In genomic region chr17:76405967-76406647, GRCh38 we compare ENCODE assay signal across 10 cellular contexts. TPM values are rescaled to one million over a fixed set of nuclear protein-coding genes. Genes with fewer than 3 reads are reported as not detected.
DNase-seq lines count a peak whose midpoint lies in the region; ATAC-seq and TF ChIP-seq lines count a peak whose summit lies in the region.
"Had no signal": no experiment of that assay in that cellular context is flagged by ENCODE, and none has a peak within 500 bp of the region (broad histone marks: within the 10 kb centered on the region; RNA-seq: fewer than 3 reads in every experiment).

No MANE protein-coding gene starts in this region.

- H3K27ac Mint-ChIP-seq in endothelial cell (ENCODE audit: unreplicated experiment) = no peak overlapping the region

- peaks cover 2% of the 10 kb centered on the region for H3K27me3 Mint-ChIP-seq in endothelial cell (ENCODE audit: unreplicated experiment)

- no peak for ATAC-seq in GM18907 (IDR thresholded peaks at IDR 0.05; ENCODE audit: unreplicated experiment)

- TF ChIP-seq POLR2A in stomach (IDR thresholded peaks at IDR 0.05) = no peak

- H3K9me3 Mint-ChIP-seq in endothelial cell (ENCODE audit: unreplicated experiment) = no peaks in the 10 kb centered on the region

- intact Hi-C loops in stomach (cut with DNase I; ENCODE audit: low total_unique reads) = no loop called here

- peaks cover 39% of the 10 kb centered on the region for H3K36me3 Mint-ChIP-seq in endothelial cell (ENCODE audit: low read depth, unreplicated experiment)

- peaks cover 0 to 27% (median 21%) of the 10 kb centered on the region in 4 donors for H3K4me1 ChIP-seq in stomach

- peak overlapping the region; percentile 69 for H3K4me3 Mint-ChIP-seq in endothelial cell (ENCODE audit: unreplicated experiment)

- peaks cover 3% of the 10 kb centered on the region for H3K4me1 Mint-ChIP-seq in endothelial cell (ENCODE audit: unreplicated experiment)

- H3K27ac ChIP-seq in stomach = no peak overlapping the region
- H3K27ac ChIP-seq: 22Rv1 had no signal

- DNase-seq in DMS 273 (lab: John Stamatoyannopoulos, UW; ENCODE audit: unreplicated experiment) (peak; percentile 70), DMS 273 treated with DMSO at 0.1 percent for 48 hours (lab: John Stamatoyannopoulos, UW) (no peak), NCI-H774 (lab: John Stamatoyannopoulos, UW) (peak; percentile 87), endothelial cell (ENCODE audit: low spot score) (no peak), stomach (peak; percentile 49), GM10266 (ENCODE audit: extremely low spot score) (no peak), GM13976 (ENCODE audit: low spot score) (no peak)
- DNase-seq: stimulated activated CD8-positive, alpha-beta memory T cell treated with anti-CD3 and anti-CD28 coated beads, Interleukin-4, amount 100 ng/mL, for 48 hours had no signal

- H3K36me3 ChIP-seq in stomach = peaks cover 23 to 53% (median 42%) of the 10 kb centered on the region in 4 donors

- no peak for TF ChIP-seq EP300 in stomach (IDR thresholded peaks at IDR 0.05)

- in situ Hi-C loops in GM13976 (cut with MboI; ENCODE audit: low sequenced_read_pairs, unreplicated experiment) = no loop called here

- 52 to 63% (median 61%) methylated on average over 9 to 16 of the region's 16 CpGs for WGBS in stomach, 5 donors

- TF ChIP-seq CTCF in endothelial cell (IDR thresholded peaks at IDR 0.05; ENCODE audit: unreplicated experiment) (no peak), stomach (IDR thresholded peaks at IDR 0.05) (no peak), GM10266 (IDR thresholded peaks at IDR 0.05; ENCODE audit: control insufficient read depth, insufficient read depth, low read depth, missing control alignments) (no peak), GM13976 (IDR thresholded peaks at IDR 0.05; ENCODE audit: borderline replicate concordance, control extremely low read depth, extremely low read depth, insufficient read depth, missing control alignments) (no peak)

- H3K9me3 ChIP-seq in stomach = no peaks in the 10 kb centered on the region

- no peaks in the 10 kb centered on the region for H3K27me3 ChIP-seq in stomach

- H3K4me3 ChIP-seq in stomach = no peak overlapping the region

RNA-seq across cellular contexts. Expression of gene SPHK1, which starts 21.7 kb away (rescaled TPM):
- total RNA-seq in endothelial cell (ENCODE audit: unreplicated experiment) = 15.4 TPM
- 10 to 100 TPM in 1 of 5 donors, 1 to 10 TPM in 2, under 1 TPM in 1, not detected in 1; 0.45 to 13.9 (median 3.4) TPM for total RNA-seq in stomach
- polyA plus RNA-seq in stomach = 10 to 100 TPM in 1 of 3 donors, 1 to 10 TPM in 2; 5.8 to 10.6 (median 6.8) TPM

RNA-seq across cellular contexts. Expression of gene UBE2O, which starts 46.8 kb away (rescaled TPM):
- total RNA-seq in endothelial cell (ENCODE audit: unreplicated experiment) (49.0 TPM), stomach (10 to 100 TPM in 4 of 5 donors, 1 to 10 TPM in 1; 9.9 to 32.7 (median 17.9) TPM)
- 1 to 10 TPM; 4.6 to 7.2 (median 6.1) TPM for polyA plus RNA-seq in stomach

RNA-seq across cellular contexts. Expression of gene PRPSAP1, which starts 52.4 kb away (rescaled TPM):
- 136 TPM for total RNA-seq in endothelial cell (ENCODE audit: unreplicated experiment)
- total RNA-seq in stomach = 10 to 100 TPM; 29.1 to 49.0 (median 46.4) TPM
- polyA plus RNA-seq in stomach = 10 to 100 TPM; 25.0 to 43.7 (median 25.3) TPM

Comparison
In these comparisons a context has a peak if more than half of its experiments do, and no peak if none do; other contexts are left out.
1. DNase-seq: peak in DMS 273 (single experiment), NCI-H774 (single experiment) and stomach (single experiment); none in DMS 273 treated with DMSO at 0.1 percent for 48 hours (single experiment), endothelial cell (single experiment), GM10266 (single experiment) and GM13976 (single experiment).